Comparison of ENCODE assay signal across 35 cellular contexts in genomic region chr1:153638261-153638660, GRCh38. TPM values are rescaled to one million over a fixed set of nuclear protein-coding genes. Genes with fewer than 3 reads are reported as not detected.
A peak's percentile ranks its signal among the peaks of the same experiment; 100 is the strongest.
DNase-seq lines count a peak whose midpoint lies in the region; ATAC-seq and TF ChIP-seq lines count a peak whose summit lies in the region.
"Had no signal": no experiment of that assay in that cellular context is flagged by ENCODE, and none has a peak within 500 bp of the region (broad histone marks: within the 10 kb centered on the region; RNA-seq: fewer than 3 reads in every experiment).

No MANE protein-coding gene starts in this region.

- H3K9ac ChIP-seq in mesenchymal stem cell (ENCODE audit: low read length): peak overlapping the region; percentile 65

- no peaks in the 10 kb centered on the region for H3K27me3 Mint-ChIP-seq in stimulated activated naive B cell treated with anti-CD40 and anti-IgM and Interleukin-4, amounts not matched to agents 10 μg/mL and 1 μg/mL and 100 μg/mL, for 72 hours
- H3K27me3 Mint-ChIP-seq in WTC11 (ENCODE audit: low read depth): no peaks in the 10 kb centered on the region
- H3K27me3 Mint-ChIP-seq: activated CD4-positive, alpha-beta T cell treated with anti-CD3 and anti-CD28 coated beads for 36 hours; activated CD8-positive, alpha-beta T cell treated with anti-CD3 and anti-CD28 coated beads for 36 hours; activated naive CD8-positive, alpha-beta T cell treated with anti-CD3 and anti-CD28 coated beads, Interleukin-2, amount 10 ng/mL, durations not matched to agents 7 days and 5 days had no signal

- H3K79me1 ChIP-seq in mesenchymal stem cell (replicated peaks; ENCODE audit: low read length, poor library complexity, severe bottlenecking): peaks cover 16% of the 10 kb centered on the region

- H2BK5ac ChIP-seq in mesenchymal stem cell (ENCODE audit: low read depth, low read length, poor library complexity, severe bottlenecking): no peak overlapping the region

- no peaks in the 10 kb centered on the region for H3K9me3 ChIP-seq in right atrium auricular region
- peaks cover 5% of the 10 kb centered on the region for H3K9me3 ChIP-seq in WERI-Rb-1 (ENCODE audit: severe bottlenecking)
- no peaks in the 10 kb centered on the region for H3K9me3 ChIP-seq in mesenchymal stem cell (ENCODE audit: control insufficient read depth, low read length)
- H3K9me3 ChIP-seq: BE2C, mucosa of descending colon, thyroid gland, vagina had no signal

- H3K9me3 Mint-ChIP-seq in stimulated activated naive B cell treated with anti-CD40 and anti-IgM and Interleukin-4, amounts not matched to agents 10 μg/mL and 1 μg/mL and 100 μg/mL, for 72 hours: peaks cover 0 to 1% of the 10 kb centered on the region in 2 donors
- no peaks in the 10 kb centered on the region for H3K9me3 Mint-ChIP-seq in WTC11
- H3K9me3 Mint-ChIP-seq: activated naive CD8-positive, alpha-beta T cell treated with anti-CD3 and anti-CD28 coated beads, Interleukin-2, amount 10 ng/mL, durations not matched to agents 7 days and 5 days; CD8-positive, alpha-beta T cell had no signal

- TF ChIP-seq CTCF in right atrium auricular region (IDR thresholded peaks at IDR 0.05): no peak
- no peak for TF ChIP-seq CTCF in WERI-Rb-1 (IDR thresholded peaks at IDR 0.05; ENCODE audit: low read depth, low read length)
- no peak for TF ChIP-seq CTCF in WTC11 (IDR thresholded peaks at IDR 0.05)

- peaks cover 81% of the 10 kb centered on the region for H3K36me3 ChIP-seq in right atrium auricular region
- peaks cover 93% of the 10 kb centered on the region for H3K36me3 ChIP-seq in WERI-Rb-1
- H3K36me3 ChIP-seq in mesenchymal stem cell (ENCODE audit: control insufficient read depth in 1 of 2, insufficient read depth in 2 of 2, low read depth in 1 of 2, low read length in 2 of 2): peaks cover 47 to 74% of the 10 kb centered on the region in 2 experiments

- H2BK120ac ChIP-seq in mesenchymal stem cell (ENCODE audit: low read depth, low read length): no peak overlapping the region

- H2BK15ac ChIP-seq in mesenchymal stem cell (ENCODE audit: low read depth, poor library complexity, severe bottlenecking): no peak overlapping the region

- no peak overlapping the region for H3K4me3 Mint-ChIP-seq in stimulated activated naive B cell treated with anti-CD40 and anti-IgM and Interleukin-4, amounts not matched to agents 10 μg/mL and 1 μg/mL and 100 μg/mL, for 72 hours
- H3K4me3 Mint-ChIP-seq in WTC11: no peak overlapping the region
- H3K4me3 Mint-ChIP-seq: activated CD4-positive, alpha-beta T cell treated with anti-CD3 and anti-CD28 coated beads for 36 hours; activated CD8-positive, alpha-beta T cell treated with anti-CD3 and anti-CD28 coated beads for 36 hours; activated naive CD8-positive, alpha-beta T cell treated with anti-CD3 and anti-CD28 coated beads, Interleukin-2, amount 10 ng/mL, durations not matched to agents 7 days and 5 days; CD8-positive, alpha-beta T cell; H9 had no signal

- no peak overlapping the region for H4K8ac ChIP-seq in mesenchymal stem cell (ENCODE audit: low read length)

- H3K4me3 ChIP-seq in right atrium auricular region: no peak overlapping the region
- H3K4me3 ChIP-seq in WERI-Rb-1 (ENCODE audit: low read depth, low read length): peak overlapping the region; percentile 20
- H3K4me3 ChIP-seq in mesenchymal stem cell (ENCODE audit: insufficient read depth in 1 of 2, low read depth in 1 of 2, low read length in 2 of 2): no peak overlapping the region
- H3K4me3 ChIP-seq: K562, lung, mucosa of descending colon, thyroid gland, vagina had no signal

- no peak overlapping the region for H2AK5ac ChIP-seq in mesenchymal stem cell (ENCODE audit: low read length, severe bottlenecking)

- no peak overlapping the region for H3K4ac ChIP-seq in mesenchymal stem cell (ENCODE audit: low read depth in 1 of 2, low read length in 2 of 2)

- H3K4me1 ChIP-seq in right atrium auricular region: peaks cover 0 to 75% of the 10 kb centered on the region in 2 donors
- H3K4me1 ChIP-seq in mesenchymal stem cell (ENCODE audit: control insufficient read depth, insufficient read depth, low read depth, low read length): peaks cover 9% of the 10 kb centered on the region
- H3K4me1 ChIP-seq: BE2C had no signal

- no peak overlapping the region for H3K23ac ChIP-seq in mesenchymal stem cell (ENCODE audit: low read length in 2 of 2)

- ATAC-seq in left cardiac atrium (no peak), HG03025 (IDR thresholded peaks at IDR 0.05; ENCODE audit: low FRiP score, unreplicated experiment) (no peak), WTC11 (no peak)
- no peak for ATAC-seq in stimulated activated naive B cell treated with anti-CD40 and anti-IgM and Interleukin-4, amounts not matched to agents 10 μg/mL and 1 μg/mL and 100 μg/mL, for 72 hours (replicated peaks)
- ATAC-seq: activated CD4-positive, alpha-beta T cell treated with anti-CD3 and anti-CD28 coated beads for 36 hours; activated CD8-positive, alpha-beta T cell treated with anti-CD3 and anti-CD28 coated beads for 36 hours; CD8-positive, alpha-beta T cell; esophagus mucosa; K562; mucosa of descending colon; SK-N-SH treated with all-trans-retinoic acid at 6 μM for 48 hours had no signal

- no peak overlapping the region for H2AFZ ChIP-seq in mesenchymal stem cell (ENCODE audit: low read depth, low read length)

- CTCF ChIA-PET in WTC11 (lab: Charles Lee): interaction anchor here (1.1 to 1.4 kb wide), 2 partner anchors 10 to 11 kb away, joined by 3 read pairs; partner anchors contain the start of genes S100A1 and S100A13

- H3K4me2 ChIP-seq in mesenchymal stem cell (ENCODE audit: low read length, poor library complexity, severe bottlenecking): no peak overlapping the region

- WGBS in mesenchymal stem cell: 96% methylated on average over 6 of the region's 6 CpGs

- H3K4me1 Mint-ChIP-seq in stimulated activated naive B cell treated with anti-CD40 and anti-IgM and Interleukin-4, amounts not matched to agents 10 μg/mL and 1 μg/mL and 100 μg/mL, for 72 hours: peaks cover 14 to 30% of the 10 kb centered on the region in 2 donors
- peaks cover 13% of the 10 kb centered on the region for H3K4me1 Mint-ChIP-seq in WTC11

- no peak overlapping the region for H2BK12ac ChIP-seq in mesenchymal stem cell (ENCODE audit: low read length in 2 of 2)

- DNase-seq in right atrium auricular region (ENCODE audit: low spot score): no peak
- no peak for DNase-seq in left cardiac atrium
- peak; percentile 94 for DNase-seq in WERI-Rb-1
- no peak for DNase-seq in mesenchymal stem cell
- DNase-seq in stimulated activated naive B cell treated with anti-CD40 and anti-IgM and Interleukin-4, amounts not matched to agents 10 μg/mL and 1 μg/mL and 100 μg/mL, for 72 hours: no peak
- no peak for DNase-seq in WTC11 (ENCODE audit: low spot score)
- DNase-seq: activated CD4-positive, alpha-beta T cell treated with anti-CD3 and anti-CD28 coated beads for 36 hours; activated CD8-positive, alpha-beta memory T cell treated with anti-CD3 and anti-CD28 coated beads, Interleukin-2, amount 50 U/mL, for 48 hours; activated CD8-positive, alpha-beta T cell treated with anti-CD3 and anti-CD28 coated beads for 36 hours; activated gamma-delta T cell; activated naive CD8-positive, alpha-beta T cell treated with anti-CD3 and anti-CD28 coated beads, Interleukin-2, amount 10 ng/mL, durations not matched to agents 7 days and 5 days; BE2C; CD8-positive, alpha-beta T cell; cerebellar nuclear complex; dermis blood vessel endothelial cell; H9; islet precursor cell; mucosa of descending colon; NCI-H1092; NCI-H187; nephron progenitor cell; retina; stimulated activated CD4-positive, alpha-beta T cell treated with anti-CD3 and anti-CD28 coated beads, Interleukin-1b, Interleukin-23, amount 100 ng/mL, for 48 hours; thyroid gland had no signal

- H3K27me3 ChIP-seq in right atrium auricular region (no peaks in the 10 kb centered on the region), WERI-Rb-1 (ENCODE audit: insufficient read depth, low read depth, severe bottlenecking) (no peaks in the 10 kb centered on the region), mesenchymal stem cell (ENCODE audit: control insufficient read depth in 1 of 2, insufficient read depth in 1 of 2, low read length in 2 of 2) (no peaks in the 10 kb centered on the region)
- H3K27me3 ChIP-seq: BE2C, thyroid gland, vagina had no signal

- H3K14ac ChIP-seq in mesenchymal stem cell (ENCODE audit: low read length in 2 of 2): no peak overlapping the region

- H3K18ac ChIP-seq in mesenchymal stem cell (ENCODE audit: low read depth in 1 of 2, low read length in 2 of 2): no peak overlapping the region

- H4K91ac ChIP-seq in mesenchymal stem cell (ENCODE audit: low read length): no peak overlapping the region

- POLR2A ChIA-PET in WTC11 (lab: Charles Lee): no interaction called here

- H3K27ac Mint-ChIP-seq in stimulated activated naive B cell treated with anti-CD40 and anti-IgM and Interleukin-4, amounts not matched to agents 10 μg/mL and 1 μg/mL and 100 μg/mL, for 72 hours: peak overlapping the region; percentile 37
- no peak overlapping the region for H3K27ac Mint-ChIP-seq in WTC11
- H3K27ac Mint-ChIP-seq: activated naive CD8-positive, alpha-beta T cell treated with anti-CD3 and anti-CD28 coated beads, Interleukin-2, amount 10 ng/mL, durations not matched to agents 7 days and 5 days; CD8-positive, alpha-beta T cell had no signal

- intact Hi-C loops in left cardiac atrium (cut with DNase I): no loop called here

- H3K27ac ChIP-seq in right atrium auricular region (peak overlapping the region; percentile 100), WERI-Rb-1 (peak overlapping the region; percentile 99), mesenchymal stem cell (ENCODE audit: low read length, poor library complexity, severe bottlenecking) (no peak overlapping the region)
- H3K27ac ChIP-seq: thyroid gland, vagina had no signal

- H3K36me3 Mint-ChIP-seq in stimulated activated naive B cell treated with anti-CD40 and anti-IgM and Interleukin-4, amounts not matched to agents 10 μg/mL and 1 μg/mL and 100 μg/mL, for 72 hours: peaks cover 32 to 44% of the 10 kb centered on the region in 2 donors
- peaks cover 71% of the 10 kb centered on the region for H3K36me3 Mint-ChIP-seq in WTC11

RNA-seq across cellular contexts. Expression of gene CHTOP, which starts 4.4 kb away (rescaled TPM):
- total RNA-seq in right atrium auricular region (10 to 100 TPM; 38.2 to 50.1 TPM), left cardiac atrium (10 to 100 TPM; 60.1 to 61.9 TPM), WTC11 (2021) (101 to 105 TPM (median 104 TPM) in 3 replicates)
- polyA plus RNA-seq in mesenchymal stem cell (2013, experiment 1 of 2): 33.6 TPM
- 34.1 TPM for polyA plus RNA-seq in mesenchymal stem cell (2013, experiment 2 of 2)

RNA-seq across cellular contexts. Expression of gene S100A1, which starts 10.0 kb away (rescaled TPM):
- total RNA-seq in right atrium auricular region (1,000 to 10,000 TPM in 1 of 2 donors, 100 to 1,000 TPM in 1; 965 to 2,413 TPM), left cardiac atrium (1,000 to 10,000 TPM; 1,254 to 1,508 TPM), WTC11 (2021) (1.3 to 2.0 TPM (median 1.7 TPM) in 3 replicates)
- polyA plus RNA-seq in mesenchymal stem cell (2013, experiment 1 of 2): 0.29 TPM
- 0.25 TPM for polyA plus RNA-seq in mesenchymal stem cell (2013, experiment 2 of 2)
- total RNA-seq: activated CD4-positive, alpha-beta T cell treated with anti-CD3 and anti-CD28 coated beads for 36 hours; activated CD8-positive, alpha-beta T cell treated with anti-CD3 and anti-CD28 coated beads for 36 hours; activated naive CD8-positive, alpha-beta T cell treated with anti-CD3 and anti-CD28 coated beads, Interleukin-2, amount 10 ng/mL, durations not matched to agents 7 days and 5 days; CD8-positive, alpha-beta T cell; dermis blood vessel endothelial cell; fibroblast of villous mesenchyme; H9; M059J; NCI-H460; osteoblast; T-helper 2 cell treated with Interferon-gamma antibody and Interleukin-4, amounts not matched to agents 100 ng/mL and 5 ng/mL, for 36 hours; vagina had no signal

RNA-seq across cellular contexts. Expression of gene S100A13, which starts 11.0 kb away (rescaled TPM):
- 100 to 1,000 TPM; 114 to 314 TPM for total RNA-seq in right atrium auricular region
- total RNA-seq in left cardiac atrium: 100 to 1,000 TPM; 169 to 197 TPM
- polyA plus RNA-seq in mesenchymal stem cell (2013, experiment 1 of 2): 420 TPM
- polyA plus RNA-seq in mesenchymal stem cell (2013, experiment 2 of 2): 417 TPM
- 68.4 to 84.2 TPM (median 73.9 TPM) in 3 replicates for total RNA-seq in WTC11 (2021)

RNA-seq across cellular contexts. Expression of gene SNAPIN, which starts 20.2 kb away (rescaled TPM):
- total RNA-seq in right atrium auricular region (10 to 100 TPM; 60.8 to 84.0 TPM), left cardiac atrium (10 to 100 TPM; 45.3 to 46.0 TPM), WTC11 (2021) (23.4 to 29.9 TPM (median 26.7 TPM) in 3 replicates)
- 48.6 TPM for polyA plus RNA-seq in mesenchymal stem cell (2013, experiment 1 of 2)
- 47.9 TPM for polyA plus RNA-seq in mesenchymal stem cell (2013, experiment 2 of 2)

RNA-seq across cellular contexts. Expression of gene S100A14, which starts 22.1 kb away (rescaled TPM):
- total RNA-seq in right atrium auricular region: 1 to 10 TPM in 1 of 2 donors, under 1 TPM in 1; 0.55 to 2.4 TPM
- total RNA-seq in left cardiac atrium: 1 to 10 TPM; 1.8 to 5.8 TPM
- 0.07 TPM for polyA plus RNA-seq in mesenchymal stem cell (2013, experiment 1 of 2)
- not detected for polyA plus RNA-seq in mesenchymal stem cell (2013, experiment 2 of 2)
- 1.4 to 2.1 TPM (median 1.5 TPM) in 3 replicates for total RNA-seq in WTC11 (2021)
- total RNA-seq: activated CD8-positive, alpha-beta T cell treated with anti-CD3 and anti-CD28 coated beads for 36 hours; activated naive CD8-positive, alpha-beta T cell treated with anti-CD3 and anti-CD28 coated beads, Interleukin-2, amount 10 ng/mL, durations not matched to agents 7 days and 5 days; CD8-positive, alpha-beta T cell; fibroblast of villous mesenchyme; M059J; NCI-H460; T-helper 2 cell treated with Interferon-gamma antibody and Interleukin-4, amounts not matched to agents 100 ng/mL and 5 ng/mL, for 36 hours had no signal

Comparison
In these comparisons a context has a peak if more than half of its experiments do, and no peak if none do; other contexts are left out.
1. RNA of gene S100A1, which starts 10.0 kb away (total RNA-seq): 965 to 2,413 TPM in right atrium auricular region and 1,254 to 1,508 TPM in left cardiac atrium; 1.3 to 2.0 TPM in WTC11; every median in the first group is over 100 times any median in the second.